Comparison of ENCODE assay signal across 8 cellular contexts in the genomic region with DNA sequence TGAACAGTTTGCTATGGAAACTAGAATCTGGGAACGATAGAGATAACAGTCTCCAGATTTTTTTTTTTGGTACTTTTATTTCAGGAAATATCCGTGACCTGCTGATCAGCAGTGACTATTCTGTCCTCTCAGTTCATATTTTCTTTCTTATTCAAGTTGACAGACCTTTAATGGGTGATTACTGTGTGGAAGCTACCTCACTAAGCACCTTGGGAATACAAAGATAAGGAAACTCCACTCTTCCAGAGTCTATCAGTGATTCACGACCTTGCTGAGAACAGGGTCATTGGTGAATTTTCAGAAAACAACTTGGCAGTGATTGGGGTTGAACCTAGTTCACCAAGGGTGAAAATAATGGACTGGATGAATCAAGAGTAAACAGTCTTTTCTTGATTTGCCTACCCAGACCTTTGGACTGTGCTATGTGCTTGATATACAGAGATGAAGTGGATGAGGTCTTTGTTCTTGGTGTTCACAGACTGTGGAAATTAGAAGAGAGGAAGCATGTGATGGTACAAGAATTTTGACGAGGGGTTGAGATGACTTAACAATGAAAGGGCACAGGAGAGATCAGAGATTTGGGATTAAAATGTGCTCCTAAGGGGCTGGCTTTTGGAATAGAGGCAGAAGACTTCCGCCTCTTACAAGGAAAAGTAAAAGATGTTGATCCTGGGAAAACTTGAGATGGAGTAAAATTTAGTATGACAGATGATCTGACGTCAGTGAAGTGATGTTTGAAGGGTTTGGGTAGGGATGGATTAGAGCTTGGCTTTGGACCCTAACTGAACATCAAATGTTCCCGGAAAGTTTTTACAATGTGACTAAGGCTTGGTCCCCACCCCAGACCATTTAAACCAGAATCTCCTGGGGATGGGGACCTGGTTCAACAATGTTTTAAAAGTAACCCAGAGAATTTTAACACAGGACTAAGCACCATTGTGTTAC. TPM values are rescaled to one million over a fixed set of nuclear protein-coding genes. Genes with fewer than 3 reads are reported as not detected.
DNase-seq lines count a peak whose midpoint lies in the region; ATAC-seq and TF ChIP-seq lines count a peak whose summit lies in the region.

No MANE protein-coding gene starts in this region.

- peak overlapping the region; percentile 4 to 74 (median 48) for H3K27ac Mint-ChIP-seq in brain
- H3K27ac Mint-ChIP-seq in memory B cell, result peak overlapping the region; percentile 61

- H3K9me3 Mint-ChIP-seq in brain (no peaks in the 10 kb centered on the region), memory B cell (no peaks in the 10 kb centered on the region)

- H3K27ac ChIP-seq in right atrium auricular region (no peak overlapping the region), vagina (peak overlapping the region; percentile 85)

- H3K27me3 ChIP-seq in right atrium auricular region (no peaks in the 10 kb centered on the region), vagina (no peaks in the 10 kb centered on the region)

- DNase-seq in right atrium auricular region (ENCODE audit: low spot score) (no peak), Right ventricle myocardium superior (no peak), memory B cell (ENCODE audit: low spot score in 2 of 2) (no peak), vagina (ENCODE audit: extremely low spot score in 2 of 2) (no peak), NCI-H187 (lab: John Stamatoyannopoulos, UW) (no peak), iPS-NIHi7 (ENCODE audit: extremely low spot score) (no peak)

- peaks cover 9% of the 10 kb centered on the region for H3K36me3 Mint-ChIP-seq in brain
- H3K36me3 Mint-ChIP-seq in memory B cell, result peaks cover 8% of the 10 kb centered on the region

- peaks cover 0 to 25% of the 10 kb centered on the region in 2 donors for H3K4me1 ChIP-seq in right atrium auricular region
- H3K4me1 ChIP-seq in vagina, result peaks cover 33% of the 10 kb centered on the region

- intact Hi-C loops in Right ventricle myocardium superior (cut with DNase I) (loop anchor here (10.0 kb wide), 1 partner anchor 146 kb away; a partner anchor contains a TSS), vagina (cut with DNase I) (no loop called here)

- H3K4me3 ChIP-seq in right atrium auricular region (peak overlapping the region; percentile 83 to 97), vagina (peak overlapping the region; percentile 82 to 88)

- H3K4me3 Mint-ChIP-seq in brain, result peak overlapping the region; percentile 80 to 83 (median 82)
- peak overlapping the region; percentile 89 for H3K4me3 Mint-ChIP-seq in memory B cell

- H3K9me3 ChIP-seq in right atrium auricular region (no peaks in the 10 kb centered on the region), vagina (no peaks in the 10 kb centered on the region)

- TF ChIP-seq POLR2A in vagina (IDR thresholded peaks at IDR 0.05), result no peak

- H3K27me3 Mint-ChIP-seq in brain (peaks cover 21% of the 10 kb centered on the region), memory B cell (no peaks in the 10 kb centered on the region)

- TF ChIP-seq CTCF in right atrium auricular region (IDR thresholded peaks at IDR 0.05), result no peak
- no peak for TF ChIP-seq CTCF in brain (conservative IDR thresholded peaks at IDR 0.05)
- TF ChIP-seq CTCF in vagina (IDR thresholded peaks at IDR 0.05), result no peak

- H3K4me1 Mint-ChIP-seq in brain (peaks cover 30% of the 10 kb centered on the region), memory B cell (peaks cover 29% of the 10 kb centered on the region)

- no peak for ATAC-seq in Right ventricle myocardium superior (ENCODE audit: poor library complexity)
- no peak for ATAC-seq in memory B cell (ENCODE audit: low read depth)
- no peak for ATAC-seq in GM18868 (IDR thresholded peaks at IDR 0.05; ENCODE audit: unreplicated experiment)

- H3K36me3 ChIP-seq in right atrium auricular region (peaks cover 5% of the 10 kb centered on the region), vagina (no peaks in the 10 kb centered on the region)

RNA-seq across cellular contexts. Expression of a gene that starts 1.2 kb away (rescaled TPM):
- total RNA-seq in right atrium auricular region, result 1 to 10 TPM; 8.0 to 9.1 TPM
- total RNA-seq in Right ventricle myocardium superior, result 11.6 TPM
- 15.0 TPM for polyA plus RNA-seq in brain (ENCODE audit: insufficient read depth, low read depth, low replicate concordance)
- 11.5 TPM for total RNA-seq in vagina

RNA-seq across cellular contexts. Expression of a gene that starts 1.2 kb away (rescaled TPM):
- total RNA-seq in right atrium auricular region, result 10 to 100 TPM in 1 of 2 donors, 1 to 10 TPM in 1; 9.6 to 10.5 TPM
- total RNA-seq in Right ventricle myocardium superior, result 12.0 TPM
- polyA plus RNA-seq in brain (ENCODE audit: insufficient read depth, low read depth, low replicate concordance), result 13.0 TPM
- total RNA-seq in vagina, result 6.1 TPM
